Comparison of ENCODE assay signal across 19 cellular contexts in the genomic region with DNA sequence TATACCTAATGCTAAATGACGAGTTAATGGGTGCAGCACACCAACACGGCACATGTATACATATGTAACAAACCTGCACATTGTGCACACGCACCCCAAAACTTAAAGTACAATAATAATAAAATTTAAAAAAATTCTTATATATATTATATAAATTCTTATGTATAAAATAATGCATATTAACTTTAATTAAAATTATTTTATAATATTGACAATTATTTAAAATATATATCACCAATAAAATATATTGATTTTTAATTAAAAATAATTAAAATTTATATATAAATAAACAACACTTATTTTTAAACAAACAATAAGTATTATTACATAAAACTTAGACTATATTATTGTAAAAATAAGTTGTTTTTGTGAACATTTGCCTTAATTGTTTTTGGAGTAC.
DNase-seq lines count a peak whose midpoint lies in the region; ATAC-seq, FAIRE-seq and TF ChIP-seq lines count a peak whose summit lies in the region.
"Had no signal": no experiment of that assay in that cellular context is flagged by ENCODE, and none has a peak within 500 bp of the region (broad histone marks: within the 10 kb centered on the region; RNA-seq: fewer than 3 reads in every experiment).

No MANE protein-coding gene starts in this region.

- no peak overlapping the region for H3K27ac Mint-ChIP-seq in WTC11
- H3K27ac Mint-ChIP-seq in progenitor cell of endocrine pancreas, result no peak overlapping the region
- H3K27ac Mint-ChIP-seq: CD4-positive, alpha-beta memory T cell had no signal

- no peaks in the 10 kb centered on the region for H3K4me1 Mint-ChIP-seq in WTC11
- no peaks in the 10 kb centered on the region for H3K4me1 Mint-ChIP-seq in progenitor cell of endocrine pancreas (ENCODE audit: low read depth)
- H3K4me1 Mint-ChIP-seq: CD4-positive, alpha-beta memory T cell had no signal

- H3K36me3 Mint-ChIP-seq in WTC11 (peaks cover 19% of the 10 kb centered on the region), progenitor cell of endocrine pancreas (ENCODE audit: insufficient read depth) (no peaks in the 10 kb centered on the region)
- H3K36me3 Mint-ChIP-seq: CD4-positive, alpha-beta memory T cell had no signal

- DNase-seq in WTC11 (ENCODE audit: low spot score) (no peak), frontal cortex (ENCODE audit: low spot score in 2 of 2) (no peak), pancreas (no peak), mesenteric fat pad (ENCODE audit: low spot score) (no peak), progenitor cell of endocrine pancreas (ENCODE audit: low spot score, unreplicated experiment) (no peak)
- DNase-seq: 8988T; C1 segment of cervical spinal cord; Calu3; CD4-positive, alpha-beta memory T cell; COR-L47; DND-41; GDM1; GOT3; H7; HCEC 1CT had no signal

- H3K4me3 ChIP-seq in pancreas, result no peak overlapping the region
- H3K4me3 ChIP-seq: GM12878 had no signal

- intact Hi-C loops in pancreas (cut with DNase I), result no loop called here

- peak; percentile 95 for FAIRE-seq in G401.6 (lab: Jason Lieb, UNC)
- peak; percentile 98 for FAIRE-seq in frontal cortex (lab: Jason Lieb, UNC)
- peak; percentile 89 for FAIRE-seq in pancreas (lab: Jason Lieb, UNC)
- FAIRE-seq: GM12878 had no signal

- POLR2A ChIA-PET in WTC11 (lab: Charles Lee), result no interaction called here

- no peaks in the 10 kb centered on the region for H3K27me3 Mint-ChIP-seq in WTC11 (ENCODE audit: low read depth)
- no peaks in the 10 kb centered on the region for H3K27me3 Mint-ChIP-seq in progenitor cell of endocrine pancreas
- H3K27me3 Mint-ChIP-seq: CD4-positive, alpha-beta memory T cell had no signal

- 86 to 94% methylated on average over 3 of the region's 3 CpGs for WGBS in pancreas, 2 donors

- no peaks in the 10 kb centered on the region for H3K27me3 ChIP-seq in pancreas

- H3K27ac ChIP-seq in pancreas, result no peak overlapping the region

- H3K9me3 Mint-ChIP-seq in WTC11, result no peaks in the 10 kb centered on the region
- no peaks in the 10 kb centered on the region for H3K9me3 Mint-ChIP-seq in progenitor cell of endocrine pancreas (ENCODE audit: low read depth)

- no peak for TF ChIP-seq CTCF in WTC11 (IDR thresholded peaks at IDR 0.05)
- no peak for TF ChIP-seq CTCF in pancreas (IDR thresholded peaks at IDR 0.05)
- TF ChIP-seq CTCF in progenitor cell of endocrine pancreas (IDR thresholded peaks at IDR 0.05; ENCODE audit: unreplicated experiment), result no peak

- H3K4me1 ChIP-seq in pancreas, result no peaks in the 10 kb centered on the region

- H3K4me3 Mint-ChIP-seq in WTC11, result no peak overlapping the region
- H3K4me3 Mint-ChIP-seq in progenitor cell of endocrine pancreas (ENCODE audit: low read depth), result no peak overlapping the region
- H3K4me3 Mint-ChIP-seq: CD4-positive, alpha-beta memory T cell had no signal

- H3K36me3 ChIP-seq in pancreas, result no peaks in the 10 kb centered on the region

- no peak for ATAC-seq in WTC11
- ATAC-seq in pancreas, result no peak
- no peak for ATAC-seq in GM19324 (IDR thresholded peaks at IDR 0.05; ENCODE audit: low FRiP score, unreplicated experiment)
- no peak for ATAC-seq in GM19463 (IDR thresholded peaks at IDR 0.05; ENCODE audit: unreplicated experiment)
- ATAC-seq: GM12878 had no signal

- no peaks in the 10 kb centered on the region for H3K9me3 ChIP-seq in pancreas

- CTCF ChIA-PET in WTC11 (lab: Charles Lee), result no interaction called here

TF ChIP-seq in WTC11, 78 proteins besides CTCF, POLR2A, EP300 and RAD21:
- TF ChIP-seq STAT6 (CRISPR knock-in tag; conservative IDR thresholded peaks at IDR 0.05; ENCODE audit: low read depth), result no peak
- TF ChIP-seq, protein P1, sequence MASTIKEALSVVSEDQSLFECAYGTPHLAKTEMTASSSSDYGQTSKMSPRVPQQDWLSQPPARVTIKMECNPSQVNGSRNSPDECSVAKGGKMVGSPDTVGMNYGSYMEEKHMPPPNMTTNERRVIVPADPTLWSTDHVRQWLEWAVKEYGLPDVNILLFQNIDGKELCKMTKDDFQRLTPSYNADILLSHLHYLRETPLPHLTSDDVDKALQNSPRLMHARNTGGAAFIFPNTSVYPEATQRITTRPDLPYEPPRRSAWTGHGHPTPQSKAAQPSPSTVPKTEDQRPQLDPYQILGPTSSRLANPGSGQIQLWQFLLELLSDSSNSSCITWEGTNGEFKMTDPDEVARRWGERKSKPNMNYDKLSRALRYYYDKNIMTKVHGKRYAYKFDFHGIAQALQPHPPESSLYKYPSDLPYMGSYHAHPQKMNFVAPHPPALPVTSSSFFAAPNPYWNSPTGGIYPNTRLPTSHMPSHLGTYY (CRISPR knock-in tag; IDR thresholded peaks at IDR 0.05), result no peak
- no peak for TF ChIP-seq ZNF219 (CRISPR knock-in tag; IDR thresholded peaks at IDR 0.05; ENCODE audit: borderline replicate concordance)
- TF ChIP-seq, protein P2, sequence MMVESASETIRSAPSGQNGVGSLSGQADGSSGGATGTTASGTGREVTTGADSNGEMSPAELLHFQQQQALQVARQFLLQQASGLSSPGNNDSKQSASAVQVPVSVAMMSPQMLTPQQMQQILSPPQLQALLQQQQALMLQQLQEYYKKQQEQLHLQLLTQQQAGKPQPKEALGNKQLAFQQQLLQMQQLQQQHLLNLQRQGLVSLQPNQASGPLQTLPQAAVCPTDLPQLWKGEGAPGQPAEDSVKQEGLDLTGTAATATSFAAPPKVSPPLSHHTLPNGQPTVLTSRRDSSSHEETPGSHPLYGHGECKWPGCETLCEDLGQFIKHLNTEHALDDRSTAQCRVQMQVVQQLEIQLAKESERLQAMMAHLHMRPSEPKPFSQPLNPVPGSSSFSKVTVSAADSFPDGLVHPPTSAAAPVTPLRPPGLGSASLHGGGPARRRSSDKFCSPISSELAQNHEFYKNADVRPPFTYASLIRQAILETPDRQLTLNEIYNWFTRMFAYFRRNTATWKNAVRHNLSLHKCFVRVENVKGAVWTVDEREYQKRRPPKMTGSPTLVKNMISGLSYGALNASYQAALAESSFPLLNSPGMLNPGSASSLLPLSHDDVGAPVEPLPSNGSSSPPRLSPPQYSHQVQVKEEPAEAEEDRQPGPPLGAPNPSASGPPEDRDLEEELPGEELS (CRISPR knock-in tag; IDR thresholded peaks at IDR 0.05), result no peak
- TF ChIP-seq, protein P3, sequence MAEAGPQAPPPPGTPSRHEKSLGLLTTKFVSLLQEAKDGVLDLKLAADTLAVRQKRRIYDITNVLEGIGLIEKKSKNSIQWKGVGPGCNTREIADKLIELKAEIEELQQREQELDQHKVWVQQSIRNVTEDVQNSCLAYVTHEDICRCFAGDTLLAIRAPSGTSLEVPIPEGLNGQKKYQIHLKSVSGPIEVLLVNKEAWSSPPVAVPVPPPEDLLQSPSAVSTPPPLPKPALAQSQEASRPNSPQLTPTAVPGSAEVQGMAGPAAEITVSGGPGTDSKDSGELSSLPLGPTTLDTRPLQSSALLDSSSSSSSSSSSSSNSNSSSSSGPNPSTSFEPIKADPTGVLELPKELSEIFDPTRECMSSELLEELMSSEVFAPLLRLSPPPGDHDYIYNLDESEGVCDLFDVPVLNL (CRISPR knock-in tag; IDR thresholded peaks at IDR 0.05; ENCODE audit: borderline replicate concordance, low read depth), result no peak
- TF ChIP-seq ZBTB21 (CRISPR knock-in tag; IDR thresholded peaks at IDR 0.05; ENCODE audit: borderline replicate concordance), result no peak
- no peak for TF ChIP-seq IRF1 (CRISPR knock-in tag; IDR thresholded peaks at IDR 0.05)
- TF ChIP-seq HMGA2 (CRISPR knock-in tag; IDR thresholded peaks at IDR 0.05), result peak; percentile 94
